In genomic region chr19:40213882-40214570, GRCh38 we compare ENCODE assay signal across 24 cellular contexts. TPM values are rescaled to one million over a fixed set of nuclear protein-coding genes. Genes with fewer than 3 reads are reported as not detected.
A peak's percentile ranks its signal among the peaks of the same experiment; 100 is the strongest.
DNase-seq lines count a peak whose midpoint lies in the region; ATAC-seq, FAIRE-seq and TF ChIP-seq lines count a peak whose summit lies in the region.
"Had no signal": no experiment of that assay in that cellular context is flagged by ENCODE, and none has a peak within 500 bp of the region (broad histone marks: within the 10 kb centered on the region; RNA-seq: fewer than 3 reads in every experiment).

No MANE protein-coding gene starts in this region.

- peaks cover 3% of the 10 kb centered on the region for H3K36me3 Mint-ChIP-seq in activated naive CD4-positive, alpha-beta T cell treated with anti-CD3 and anti-CD28 coated beads, Interleukin-2, amount 10 ng/mL, durations not matched to agents 7 days and 5 days

- TF ChIP-seq RAD21 in A549 (conservative IDR thresholded peaks at IDR 0.05 in 1 of 2, IDR thresholded peaks at IDR 0.05 in 1 of 2) (no peak), GM12878 (IDR thresholded peaks at IDR 0.05; ENCODE audit: insufficient read depth, low read depth, low read length) (no peak)

- in situ Hi-C loops in GM12878 (cut with MboI) = no loop called here

- H4K20me1 ChIP-seq in GM12878 (ENCODE audit: control insufficient read depth, insufficient read depth) = no peaks in the 10 kb centered on the region

- H3K27me3 ChIP-seq in GM12878 (replicated peaks in 1 of 2; ENCODE audit: control insufficient read depth in 2 of 2, insufficient read depth in 2 of 2, low read length in 1 of 2) = peaks cover 0 to 6% of the 10 kb centered on the region in 2 experiments
- H3K27me3 ChIP-seq in neuronal stem cell (ENCODE audit: control insufficient read depth in 3 of 3, insufficient read depth in 3 of 3, low read depth in 1 of 3, low read length in 3 of 3) = peaks cover 6 to 29% (median 23%) of the 10 kb centered on the region in 3 experiments
- H3K27me3 ChIP-seq in aorta (ENCODE audit: control insufficient read depth in 1 of 2, insufficient read depth in 2 of 2, low read length in 1 of 2) = no peaks in the 10 kb centered on the region

- no peak overlapping the region for H2BK5ac ChIP-seq in neuronal stem cell (ENCODE audit: low read length)

- H3K23ac ChIP-seq in neuronal stem cell (ENCODE audit: low read depth, low read length, poor library complexity) = no peak overlapping the region

- no TSS peak for BruUV-seq in GM12878 (replicated peaks; lab: Mats Ljungman, UMichigan)

- no peak for TF ChIP-seq POLR2A in A549 (IDR thresholded peaks at IDR 0.05; ENCODE audit: low read length)
- TF ChIP-seq POLR2A in GM12878 (IDR thresholded peaks at IDR 0.05; ENCODE audit: low read depth, low read length) = 0 out of 2 replicates have a peak, but pooled peaks have one; percentile 14

- H3K27ac ChIP-seq in A549 = no peak overlapping the region
- no peak overlapping the region for H3K27ac ChIP-seq in GM12878 (ENCODE audit: control insufficient read depth, insufficient read depth)
- H3K27ac ChIP-seq in neuronal stem cell (replicated peaks; ENCODE audit: low read length) = no peak overlapping the region
- no peak overlapping the region for H3K27ac ChIP-seq in aorta (ENCODE audit: low read depth in 1 of 2, low read length in 2 of 2)
- H3K27ac ChIP-seq: GM23248 had no signal

- no peak overlapping the region for H2BK12ac ChIP-seq in neuronal stem cell (ENCODE audit: low read length)

- no peaks in the 10 kb centered on the region for H3K36me3 ChIP-seq in GM12878 (ENCODE audit: control insufficient read depth in 2 of 2, insufficient read depth in 2 of 2, low read length in 1 of 2)
- peaks cover 3 to 19% of the 10 kb centered on the region in 2 donors for H3K36me3 ChIP-seq in neuronal stem cell (replicated peaks in 1 of 2; ENCODE audit: control insufficient read depth in 2 of 2, insufficient read depth in 2 of 2, low read length in 2 of 2)
- peaks cover 0 to 2% of the 10 kb centered on the region in 2 donors for H3K36me3 ChIP-seq in aorta (ENCODE audit: control insufficient read depth in 1 of 2, insufficient read depth in 2 of 2, low read length in 1 of 2)

- H3K14ac ChIP-seq in neuronal stem cell (ENCODE audit: low read length) = no peak overlapping the region

- POLR2A ChIA-PET in A549 (lab: Yijun Ruan, JAX) (no interaction called here), GM12878 (lab: Charles Lee) (no interaction called here)

- no peaks in the 10 kb centered on the region for H3K79me2 ChIP-seq in GM12878 (ENCODE audit: control insufficient read depth, insufficient read depth, low read length)

- H2AFZ ChIP-seq in GM12878 (ENCODE audit: control insufficient read depth, low read depth, low read length) (no peak overlapping the region), neuronal stem cell (ENCODE audit: low read length) (no peak overlapping the region)
- H2AFZ ChIP-seq: GM23248 had no signal

- no peak overlapping the region for H3K9ac ChIP-seq in GM12878 (ENCODE audit: control insufficient read depth, insufficient read depth, low read length)
- H3K9ac ChIP-seq in neuronal stem cell (ENCODE audit: low read depth, low read length, poor library complexity) = no peak overlapping the region
- H3K9ac ChIP-seq: GM23248 had no signal

- no peak overlapping the region for H2AK5ac ChIP-seq in neuronal stem cell (ENCODE audit: low read depth, low read length)

- no peak for DNase-seq in A549 (ENCODE audit: low read depth in 1 of 2, low spot score in 1 of 2)
- peak; percentile 42 for DNase-seq in GM20000 (ENCODE audit: low spot score)
- DNase-seq in GM12878 (ENCODE audit: low read depth, low spot score) = no peak
- no peak for DNase-seq in neuronal stem cell (ENCODE audit: low spot score)
- DNase-seq in posterior vena cava (ENCODE audit: low spot score) = no peak
- no peak for DNase-seq in activated naive CD4-positive, alpha-beta T cell treated with anti-CD3 and anti-CD28 coated beads, Interleukin-2, amount 10 ng/mL, durations not matched to agents 7 days and 5 days
- DNase-seq in aorta = no peak
- DNase-seq: 8988T; C1 segment of cervical spinal cord; Calu3; CD4-positive, alpha-beta memory T cell; COR-L47; DMS 273 treated with DMSO at 0.1 percent for 48 hours; DMS79 treated with DMSO at 0.1 percent for 48 hours; GM23248; H9 had no signal

- peaks cover 36% of the 10 kb centered on the region for H3K27me3 Mint-ChIP-seq in activated naive CD4-positive, alpha-beta T cell treated with anti-CD3 and anti-CD28 coated beads, Interleukin-2, amount 10 ng/mL, durations not matched to agents 7 days and 5 days

- H3K4me2 ChIP-seq in A549 (no peak overlapping the region), GM12878 (ENCODE audit: control insufficient read depth, insufficient read depth) (no peak overlapping the region), neuronal stem cell (ENCODE audit: insufficient read depth, low read length, poor library complexity, severe bottlenecking) (peak overlapping the region; percentile 11)

- peaks cover 2% of the 10 kb centered on the region for H3K79me1 ChIP-seq in neuronal stem cell (ENCODE audit: low read depth, low read length)

- no peak overlapping the region for H3K4me3 Mint-ChIP-seq in activated naive CD4-positive, alpha-beta T cell treated with anti-CD3 and anti-CD28 coated beads, Interleukin-2, amount 10 ng/mL, durations not matched to agents 7 days and 5 days
- H3K4me3 Mint-ChIP-seq: CD4-positive, alpha-beta memory T cell; H9 had no signal

- ATAC-seq in A549 (no peak), GM12878 (no peak), HG03521 (IDR thresholded peaks at IDR 0.05; ENCODE audit: unreplicated experiment) (no peak), aorta (ENCODE audit: low FRiP score) (no peak)
- ATAC-seq: HCT116 had no signal

- peak; percentile 70 for FAIRE-seq in A549 (lab: Jason Lieb, UNC)
- FAIRE-seq in GM12878 (lab: Jason Lieb, UNC) = no peak
- FAIRE-seq: G401.6, GM19239, H1 had no signal

- no peaks in the 10 kb centered on the region for H3K9me3 ChIP-seq in A549
- H3K9me3 ChIP-seq in GM12878 (replicated peaks; ENCODE audit: control insufficient read depth, insufficient read depth, low read length) = no peaks in the 10 kb centered on the region; the same call in 2 of the 3 replicates
- no peaks in the 10 kb centered on the region for H3K9me3 ChIP-seq in neuronal stem cell (replicated peaks in 1 of 2; ENCODE audit: control insufficient read depth in 2 of 2, insufficient read depth in 1 of 2, low read depth in 1 of 2, low read length in 2 of 2)
- no peaks in the 10 kb centered on the region for H3K9me3 ChIP-seq in aorta (ENCODE audit: control insufficient read depth, low read length)

- RAD21 ChIA-PET in GM12878 (lab: Charles Lee; ENCODE audit: unreplicated experiment) = no interaction called here

- no peak overlapping the region for H3K18ac ChIP-seq in neuronal stem cell (ENCODE audit: low read length)

- H2BK15ac ChIP-seq in neuronal stem cell (ENCODE audit: low read length) = no peak overlapping the region

- intact Hi-C loops in GM12878 (cut with micrococcal nuclease; ENCODE audit: unreplicated experiment) (no loop called here), posterior vena cava (cut with DNase I) (no loop called here), aorta (cut with DNase I) (no loop called here)

- H3K4me1 ChIP-seq in A549 (peaks cover 19% of the 10 kb centered on the region), GM12878 (ENCODE audit: control insufficient read depth, insufficient read depth, low read length) (no peaks in the 10 kb centered on the region), neuronal stem cell (ENCODE audit: control insufficient read depth in 2 of 2, insufficient read depth in 1 of 2, low read depth in 1 of 2, low read length in 2 of 2) (no peaks in the 10 kb centered on the region), aorta (ENCODE audit: control insufficient read depth in 1 of 2, insufficient read depth in 2 of 2, low read length in 2 of 2) (no peaks in the 10 kb centered on the region)

- WGBS in A549 (ENCODE audit: missing lambda C conversion rate) = 92% methylated on average over 45 of the region's 50 CpGs
- 89% methylated on average over 24 of the region's 50 CpGs for WGBS in GM12878 (ENCODE audit: insufficient coverage, insufficient replicate concordance, low lambda C conversion rate, missing lambda C conversion rate)
- no CpG with 5 or more reads among the region's 50 CpGs for WGBS in neuronal stem cell (ENCODE audit: extremely low coverage in 2 of 2, insufficient read length in 2 of 2, insufficient replicate concordance in 1 of 2), 2 donors
- 87 to 90% methylated on average over 48 to 50 of the region's 50 CpGs for WGBS in aorta, 2 donors

- H3K9me3 Mint-ChIP-seq in activated naive CD4-positive, alpha-beta T cell treated with anti-CD3 and anti-CD28 coated beads, Interleukin-2, amount 10 ng/mL, durations not matched to agents 7 days and 5 days = no peaks in the 10 kb centered on the region
- H3K9me3 Mint-ChIP-seq: CD4-positive, alpha-beta memory T cell; H9 had no signal

- CTCF ChIA-PET in A549 (lab: Yijun Ruan, JAX) (interaction anchor here (0.5 to 8.0 kb wide), 6 partner anchors 11 to 1668 kb away, joined by 3 to 149 read pairs (median 3); no protein-coding TSS in a partner anchor), GM12878 (lab: Yijun Ruan, JAX) (interaction anchor here (1.0 kb wide), 1 partner anchor 11 kb away, joined by 3 read pairs; no protein-coding TSS in a partner anchor)
- CTCF ChIA-PET in activated naive CD4-positive, alpha-beta T cell treated with anti-CD3 and anti-CD28 coated beads, Interleukin-2, amount 10 ng/mL, durations not matched to agents 7 days and 5 days (lab: Charles Lee) = interaction anchor here (1.7 kb wide), 1 partner anchor 74 kb away, joined by 4 read pairs; no protein-coding TSS in a partner anchor

- no peak overlapping the region for H2BK120ac ChIP-seq in neuronal stem cell (ENCODE audit: low read depth, low read length)

- H4K91ac ChIP-seq in neuronal stem cell (ENCODE audit: low read depth, low read length, poor library complexity) = no peak overlapping the region

- TF ChIP-seq EP300 in A549 (IDR thresholded peaks at IDR 0.05) (no peak), GM12878 (IDR thresholded peaks at IDR 0.05; ENCODE audit: borderline replicate concordance in 1 of 2, control insufficient read depth in 1 of 2, low read depth in 2 of 2, low read length in 2 of 2) (no peak)

- H3K4me3 ChIP-seq in A549 = no peak overlapping the region
- H3K4me3 ChIP-seq in GM12878 = no peak overlapping the region
- no peak overlapping the region for H3K4me3 ChIP-seq in neuronal stem cell (ENCODE audit: low read length in 2 of 2)
- no peak overlapping the region for H3K4me3 ChIP-seq in aorta (ENCODE audit: low read length in 2 of 2)
- H3K4me3 ChIP-seq: GM23248 had no signal

- TF ChIP-seq CTCF in A549 (IDR thresholded peaks at IDR 0.05) (no peak), GM20000 (IDR thresholded peaks at IDR 0.05; ENCODE audit: extremely low read depth, missing control alignments) (no peak), GM12878 (IDR thresholded peaks at IDR 0.05 in 2 of 3, conservative IDR thresholded peaks at IDR 0.05 in 1 of 3; ENCODE audit: control insufficient read depth in 2 of 3, extremely low read depth in 1 of 3, insufficient read depth in 1 of 3, low read depth in 3 of 3, low read length in 3 of 3) (no peak)

- no peak overlapping the region for H3K4ac ChIP-seq in neuronal stem cell (ENCODE audit: low read length)

- peaks cover 4% of the 10 kb centered on the region for H3K4me1 Mint-ChIP-seq in activated naive CD4-positive, alpha-beta T cell treated with anti-CD3 and anti-CD28 coated beads, Interleukin-2, amount 10 ng/mL, durations not matched to agents 7 days and 5 days

- no peak overlapping the region for H3K27ac Mint-ChIP-seq in activated naive CD4-positive, alpha-beta T cell treated with anti-CD3 and anti-CD28 coated beads, Interleukin-2, amount 10 ng/mL, durations not matched to agents 7 days and 5 days
- H3K27ac Mint-ChIP-seq: CD4-positive, alpha-beta memory T cell; H9 had no signal

- SMC1A ChIA-PET in GM12878 (lab: Charles Lee; ENCODE audit: uncharacterized antibody, unreplicated experiment) = no interaction called here

- no peak overlapping the region for H4K8ac ChIP-seq in neuronal stem cell (ENCODE audit: low read depth, low read length)

RNA-seq across cellular contexts. Expression of gene TTC9B, which starts 4.2 kb away (rescaled TPM):
- polyA plus RNA-seq in A549 (2011; rRNA removed) (not detected in 2 replicates), A549 (2017; fragmentation: RNase III; extraction: RNeasy Plus Mini Kit Qiagen cat#74134 plus additional on column Dnase treatment) (0.04 TPM in 1 of 3 replicates, not detected in the others), GM12878 (2011; rRNA removed) (not detected in 2 replicates), GM12878 (2014; fragmentation: Illumina TruSeq; extraction: Trizol) (not detected in 2 replicates), GM12878 (2014; fragmentation: Nextera tagmentation; extraction: Ambion mirVana) (under 1 TPM; 0.04 to 0.14 TPM), GM12878 (2014; rRNA removed) (not detected in 2 replicates), GM12878 (2016; fragmentation: Nextera tagmentation; extraction: Ambion mirVana) (under 1 TPM in 1 of 2 experiments, not detected in 1; 0.10 TPM), aorta (under 1 TPM in 1 of 2 donors, not detected in 1; 0.26 TPM)
- polyA plus RNA-seq in A549 (2012; cell fraction: cytosol; rRNA removed) = 0.04 TPM in 1 of 2 replicates, not detected in the other
- polyA plus RNA-seq in A549 (2012; cell fraction: nucleus; rRNA removed) = 0.08 and 0.21 TPM in 2 replicates
- polyA minus RNA-seq in A549 (2011; rRNA and poly(A)+ RNA removed) = not detected in 2 replicates
- not detected in 2 replicates for total RNA-seq in GM12878 (2013; cell fraction: nucleolus; rRNA removed)
- total RNA-seq in GM12878 (2014; rRNA removed) (not detected in 2 replicates), GM12878 (2014; rRNA removed; fragmentation: Illumina TruSeq; extraction: Trizol) (not detected in 2 replicates), GM12878 (2021) (not detected in 2 replicates), posterior vena cava (not detected), aorta (not detected)
- not detected for polyA plus RNA-seq in GM12878 (2011; ENCODE audit: low read depth)
- polyA plus RNA-seq in GM12878 (2011; cell fraction: cytosol; rRNA removed) = not detected in 2 replicates
- polyA plus RNA-seq in GM12878 (2011; cell fraction: nucleus; rRNA removed) = not detected in 2 replicates
- polyA plus RNA-seq in GM12878 (2012) = 0.15 and 0.38 TPM in 2 replicates
- not detected in 2 replicates for polyA minus RNA-seq in GM12878 (2011; rRNA and poly(A)+ RNA removed)
- polyA minus RNA-seq in GM12878 (2011; cell fraction: cytosol; rRNA and poly(A)+ RNA removed) = not detected in 2 replicates
- not detected in 2 replicates for polyA minus RNA-seq in GM12878 (2011; cell fraction: nucleus; rRNA and poly(A)+ RNA removed)
- not detected for polyA plus RNA-seq in neuronal stem cell (2013, experiment 1 of 2)
- not detected for polyA plus RNA-seq in neuronal stem cell (2013, experiment 2 of 2)
- total RNA-seq: A673; Calu3; CD4-positive, alpha-beta memory T cell; Daoy; GM23248; H1 had no signal
- polyA plus RNA-seq: BJ; CD4-positive, alpha-beta memory T cell; GM23248 had no signal

RNA-seq across cellular contexts. Expression of gene CCNP, which starts 12.5 kb away (rescaled TPM):
- polyA plus RNA-seq in A549 (2011; rRNA removed) (0.10 and 0.17 TPM in 2 replicates), A549 (2017; fragmentation: RNase III; extraction: RNeasy Plus Mini Kit Qiagen cat#74134 plus additional on column Dnase treatment) (0.13 to 0.16 TPM (median 0.15 TPM) in 3 replicates), GM12878 (2011; rRNA removed) (0.05 TPM in 1 of 2 replicates, not detected in the other), GM12878 (2014; fragmentation: Illumina TruSeq; extraction: Trizol) (0.03 TPM in 1 of 2 replicates, not detected in the other), GM12878 (2014; fragmentation: Nextera tagmentation; extraction: Ambion mirVana) (not detected), GM12878 (2014; rRNA removed) (0.04 TPM in 1 of 2 replicates, not detected in the other), GM12878 (2016; fragmentation: Nextera tagmentation; extraction: Ambion mirVana) (not detected), aorta (under 1 TPM; 0.31 to 0.50 TPM)
- 0.12 and 0.16 TPM in 2 replicates for polyA plus RNA-seq in A549 (2012; cell fraction: cytosol; rRNA removed)
- polyA plus RNA-seq in A549 (2012; cell fraction: nucleus; rRNA removed) = 1.8 and 2.1 TPM in 2 replicates
- polyA minus RNA-seq in A549 (2011; rRNA and poly(A)+ RNA removed) = 0.21 and 0.34 TPM in 2 replicates
- 0.56 TPM in 1 of 2 replicates, not detected in the other for total RNA-seq in GM12878 (2013; cell fraction: nucleolus; rRNA removed)
- total RNA-seq in GM12878 (2014; rRNA removed) (0.56 TPM in 1 of 2 replicates, not detected in the other), GM12878 (2014; rRNA removed; fragmentation: Illumina TruSeq; extraction: Trizol) (not detected in 2 replicates), GM12878 (2021) (not detected in 2 replicates), posterior vena cava (under 1 TPM in 1 of 2 donors, not detected in 1; 0.42 TPM), aorta (under 1 TPM; 0.42 to 0.81 TPM)
- polyA plus RNA-seq in GM12878 (2011; ENCODE audit: low read depth) = not detected
- 0.04 TPM in 1 of 2 replicates, not detected in the other for polyA plus RNA-seq in GM12878 (2011; cell fraction: cytosol; rRNA removed)
- polyA plus RNA-seq in GM12878 (2011; cell fraction: nucleus; rRNA removed) = 0.16 and 0.52 TPM in 2 replicates
- polyA plus RNA-seq in GM12878 (2012) = not detected in 2 replicates
- not detected in 2 replicates for polyA minus RNA-seq in GM12878 (2011; rRNA and poly(A)+ RNA removed)
- not detected in 2 replicates for polyA minus RNA-seq in GM12878 (2011; cell fraction: cytosol; rRNA and poly(A)+ RNA removed)
- polyA minus RNA-seq in GM12878 (2011; cell fraction: nucleus; rRNA and poly(A)+ RNA removed) = not detected in 2 replicates
- polyA plus RNA-seq in neuronal stem cell (2013, experiment 1 of 2) = 0.66 TPM
- polyA plus RNA-seq in neuronal stem cell (2013, experiment 2 of 2) = 0.69 TPM
- total RNA-seq: Daoy, GM23248 had no signal
- polyA plus RNA-seq: CD4-positive, alpha-beta memory T cell had no signal

RNA-seq across cellular contexts. Expression of gene MAP3K10, which starts 22.8 kb away (rescaled TPM):
- 6.0 and 6.6 TPM in 2 replicates for polyA plus RNA-seq in A549 (2011; rRNA removed)
- 10.1 and 14.2 TPM in 2 replicates for polyA plus RNA-seq in A549 (2012; cell fraction: cytosol; rRNA removed)
- polyA plus RNA-seq in A549 (2012; cell fraction: nucleus; rRNA removed) = 30.4 and 39.4 TPM in 2 replicates
- polyA plus RNA-seq in A549 (2017; fragmentation: RNase III; extraction: RNeasy Plus Mini Kit Qiagen cat#74134 plus additional on column Dnase treatment) = 15.0 to 21.0 TPM (median 19.5 TPM) in 3 replicates
- polyA minus RNA-seq in A549 (2011; rRNA and poly(A)+ RNA removed) = 12.0 and 13.0 TPM in 2 replicates
- 16.6 and 22.1 TPM in 2 replicates for total RNA-seq in GM12878 (2013; cell fraction: nucleolus; rRNA removed)
- 9.0 and 13.6 TPM in 2 replicates for total RNA-seq in GM12878 (2014; rRNA removed)
- 4.5 and 5.0 TPM in 2 replicates for total RNA-seq in GM12878 (2014; rRNA removed; fragmentation: Illumina TruSeq; extraction: Trizol)
- total RNA-seq in GM12878 (2021) = 14.1 and 16.6 TPM in 2 replicates
- 2.2 TPM for polyA plus RNA-seq in GM12878 (2011; ENCODE audit: low read depth)
- polyA plus RNA-seq in GM12878 (2011; rRNA removed) = 1.3 and 2.2 TPM in 2 replicates
- polyA plus RNA-seq in GM12878 (2011; cell fraction: cytosol; rRNA removed) = 1.8 and 3.8 TPM in 2 replicates
- polyA plus RNA-seq in GM12878 (2011; cell fraction: nucleus; rRNA removed) = 23.0 and 24.8 TPM in 2 replicates
- 9.2 and 10.8 TPM in 2 replicates for polyA plus RNA-seq in GM12878 (2012)
- 1.1 and 2.5 TPM in 2 replicates for polyA plus RNA-seq in GM12878 (2014; fragmentation: Illumina TruSeq; extraction: Trizol)
- polyA plus RNA-seq in GM12878 (2014; fragmentation: Nextera tagmentation; extraction: Ambion mirVana) = under 1 TPM; 0.11 to 0.16 TPM
- polyA plus RNA-seq in GM12878 (2014; rRNA removed) = 9.9 and 15.1 TPM in 2 replicates
- polyA plus RNA-seq in GM12878 (2016; fragmentation: Nextera tagmentation; extraction: Ambion mirVana) = 1 to 10 TPM in 1 of 2 experiments, under 1 TPM in 1; 0.53 to 2.7 TPM
- 3.1 and 9.0 TPM in 2 replicates for polyA minus RNA-seq in GM12878 (2011; rRNA and poly(A)+ RNA removed)
- 4.5 and 4.6 TPM in 2 replicates for polyA minus RNA-seq in GM12878 (2011; cell fraction: cytosol; rRNA and poly(A)+ RNA removed)
- polyA minus RNA-seq in GM12878 (2011; cell fraction: nucleus; rRNA and poly(A)+ RNA removed) = 6.2 and 11.0 TPM in 2 replicates
- polyA plus RNA-seq in neuronal stem cell (2013, experiment 1 of 2) = 13.5 TPM
- 13.6 TPM for polyA plus RNA-seq in neuronal stem cell (2013, experiment 2 of 2)
- 10 to 100 TPM; 16.9 to 21.5 TPM for total RNA-seq in posterior vena cava
- total RNA-seq in aorta = 10 to 100 TPM; 21.1 to 28.8 TPM
- polyA plus RNA-seq in aorta = 10 to 100 TPM in 1 of 2 donors, 1 to 10 TPM in 1; 7.0 to 19.9 TPM

Comparison
In these comparisons a context has a peak if more than half of its experiments do, and no peak if none do; other contexts are left out.
1. Of the 24 proteins assayed by ChIP-seq in both GM12878 and A549: peak only in GM12878: POLR2A; only in A549: none; in both: none; in neither: 23.